ENCODE assay signal across 1 cellular context in the genomic region with DNA sequence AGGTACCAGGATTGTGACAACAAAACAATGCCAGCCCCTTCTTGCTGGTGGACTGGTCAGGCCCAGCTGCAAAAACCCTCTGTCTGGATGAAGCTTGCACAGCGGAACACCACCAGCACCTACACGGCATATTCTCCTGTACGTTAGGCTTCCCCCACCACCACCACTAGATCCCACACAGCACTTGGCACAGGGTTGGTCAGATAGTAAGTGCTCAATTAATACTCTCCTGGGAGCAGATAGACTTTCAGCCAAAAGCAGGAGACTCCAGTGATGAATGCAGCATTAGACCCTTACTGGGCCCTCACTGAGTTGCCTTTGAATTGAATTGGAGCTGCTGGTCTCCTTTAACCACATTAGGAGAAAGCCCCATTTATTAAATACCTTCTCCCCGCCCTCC.
TF ChIP-seq lines count a peak whose summit lies in the region.

No MANE protein-coding gene starts in this region.

TF ChIP-seq in K562, 482 proteins besides CTCF, POLR2A, EP300 and RAD21:
- peak; percentile 38 for TF ChIP-seq RBM25 (IDR thresholded peaks at IDR 0.05; ENCODE audit: low read depth, low read length, severe bottlenecking)
- TF ChIP-seq MYBL2 (IDR thresholded peaks at IDR 0.05; ENCODE audit: low read depth): no peak
- TF ChIP-seq MYBL2 (CRISPR knock-in tag; IDR thresholded peaks at IDR 0.05; ENCODE audit: borderline replicate concordance): no peak
- TF ChIP-seq, protein P1, sequence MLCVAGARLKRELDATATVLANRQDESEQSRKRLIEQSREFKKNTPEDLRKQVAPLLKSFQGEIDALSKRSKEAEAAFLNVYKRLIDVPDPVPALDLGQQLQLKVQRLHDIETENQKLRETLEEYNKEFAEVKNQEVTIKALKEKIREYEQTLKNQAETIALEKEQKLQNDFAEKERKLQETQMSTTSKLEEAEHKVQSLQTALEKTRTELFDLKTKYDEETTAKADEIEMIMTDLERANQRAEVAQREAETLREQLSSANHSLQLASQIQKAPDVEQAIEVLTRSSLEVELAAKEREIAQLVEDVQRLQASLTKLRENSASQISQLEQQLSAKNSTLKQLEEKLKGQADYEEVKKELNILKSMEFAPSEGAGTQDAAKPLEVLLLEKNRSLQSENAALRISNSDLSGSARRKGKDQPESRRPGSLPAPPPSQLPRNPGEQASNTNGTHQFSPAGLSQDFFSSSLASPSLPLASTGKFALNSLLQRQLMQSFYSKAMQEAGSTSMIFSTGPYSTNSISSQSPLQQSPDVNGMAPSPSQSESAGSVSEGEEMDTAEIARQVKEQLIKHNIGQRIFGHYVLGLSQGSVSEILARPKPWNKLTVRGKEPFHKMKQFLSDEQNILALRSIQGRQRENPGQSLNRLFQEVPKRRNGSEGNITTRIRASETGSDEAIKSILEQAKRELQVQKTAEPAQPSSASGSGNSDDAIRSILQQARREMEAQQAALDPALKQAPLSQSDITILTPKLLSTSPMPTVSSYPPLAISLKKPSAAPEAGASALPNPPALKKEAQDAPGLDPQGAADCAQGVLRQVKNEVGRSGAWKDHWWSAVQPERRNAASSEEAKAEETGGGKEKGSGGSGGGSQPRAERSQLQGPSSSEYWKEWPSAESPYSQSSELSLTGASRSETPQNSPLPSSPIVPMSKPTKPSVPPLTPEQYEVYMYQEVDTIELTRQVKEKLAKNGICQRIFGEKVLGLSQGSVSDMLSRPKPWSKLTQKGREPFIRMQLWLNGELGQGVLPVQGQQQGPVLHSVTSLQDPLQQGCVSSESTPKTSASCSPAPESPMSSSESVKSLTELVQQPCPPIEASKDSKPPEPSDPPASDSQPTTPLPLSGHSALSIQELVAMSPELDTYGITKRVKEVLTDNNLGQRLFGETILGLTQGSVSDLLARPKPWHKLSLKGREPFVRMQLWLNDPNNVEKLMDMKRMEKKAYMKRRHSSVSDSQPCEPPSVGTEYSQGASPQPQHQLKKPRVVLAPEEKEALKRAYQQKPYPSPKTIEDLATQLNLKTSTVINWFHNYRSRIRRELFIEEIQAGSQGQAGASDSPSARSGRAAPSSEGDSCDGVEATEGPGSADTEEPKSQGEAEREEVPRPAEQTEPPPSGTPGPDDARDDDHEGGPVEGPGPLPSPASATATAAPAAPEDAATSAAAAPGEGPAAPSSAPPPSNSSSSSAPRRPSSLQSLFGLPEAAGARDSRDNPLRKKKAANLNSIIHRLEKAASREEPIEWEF (CRISPR knock-in tag; IDR thresholded peaks at IDR 0.05): no peak
- TF ChIP-seq KDM5B (IDR thresholded peaks at IDR 0.05; ENCODE audit: insufficient replicate concordance, low read depth, low read length): no peak
